In genomic region chr1:183038333-183038876, GRCh38 we compare ENCODE assay signal across 16 cellular contexts.
"Had no signal": no experiment of that assay in that cellular context is flagged by ENCODE, and none has a peak within 500 bp of the region (broad histone marks: within the 10 kb centered on the region; RNA-seq: fewer than 3 reads in every experiment).

No MANE protein-coding gene starts in this region.

- FAIRE-seq: colon, kidney had no signal

- H3K36me3 ChIP-seq: adrenal gland, left lung, upper lobe of left lung had no signal

- H3K4me3 Mint-ChIP-seq: activated naive CD4-positive, alpha-beta T cell treated with anti-CD3 and anti-CD28 coated beads for 36 hours; nephron had no signal

- H3K27ac Mint-ChIP-seq: activated naive CD4-positive, alpha-beta T cell treated with anti-CD3 and anti-CD28 coated beads for 36 hours; activated T-helper 2 cell treated with anti-CD3 and anti-CD28 coated beads, Interferon-gamma antibody, Interleukin-2, Interleukin-4, amounts not matched to agents 10 μg/mL and 5 μg/mL and 100 μg/mL, durations not matched to agents 14 hours and 24 hours and 36 hours had no signal

- H3K9me3 Mint-ChIP-seq: activated naive CD4-positive, alpha-beta T cell treated with anti-CD3 and anti-CD28 coated beads for 36 hours; activated T-helper 2 cell treated with anti-CD3 and anti-CD28 coated beads, Interferon-gamma antibody, Interleukin-2, Interleukin-4, amounts not matched to agents 10 μg/mL and 5 μg/mL and 100 μg/mL, durations not matched to agents 14 hours and 24 hours and 36 hours; nephron had no signal

- H3K9me3 ChIP-seq: adrenal gland, esophagus muscularis mucosa, left lung, upper lobe of left lung had no signal

- H3K4me3 ChIP-seq: adrenal gland, esophagus muscularis mucosa, left lung, upper lobe of left lung had no signal

- H3K9ac ChIP-seq: parathyroid adenoma had no signal

- H3K27ac ChIP-seq: adrenal gland, left lung, parathyroid adenoma, upper lobe of left lung had no signal

- H3K27me3 ChIP-seq: adrenal gland, esophagus muscularis mucosa, left lung, upper lobe of left lung had no signal

- DNase-seq: activated CD4-positive, CD25-positive, alpha-beta regulatory T cell treated with anti-CD3 and anti-CD28 coated beads, Interleukin-2, amount 50 U/mL, for 72 hours; activated naive CD4-positive, alpha-beta T cell treated with anti-CD3 and anti-CD28 coated beads for 36 hours; adrenal gland; hippocampal formation; kidney; left lung; stimulated activated CD4-positive, alpha-beta T cell treated with anti-CD3 and anti-CD28 coated beads, Interleukin-4, amount 100 ng/mL, for 24 hours; stimulated activated naive CD4-positive, alpha-beta T cell; T-helper 1 cell; T1000; upper lobe of left lung had no signal
